Comparison of ENCODE assay signal across 1 cellular context in genomic region chr19:54115071-54116063, GRCh38.
A peak's percentile ranks its signal among the peaks of the same experiment; 100 is the strongest.
TF ChIP-seq lines count a peak whose summit lies in the region.

PRPF31 (plus strand) TSS chr19:54115754; CDS start chr19:54118279, 2,525 bp downstream.
A gene with protein sequence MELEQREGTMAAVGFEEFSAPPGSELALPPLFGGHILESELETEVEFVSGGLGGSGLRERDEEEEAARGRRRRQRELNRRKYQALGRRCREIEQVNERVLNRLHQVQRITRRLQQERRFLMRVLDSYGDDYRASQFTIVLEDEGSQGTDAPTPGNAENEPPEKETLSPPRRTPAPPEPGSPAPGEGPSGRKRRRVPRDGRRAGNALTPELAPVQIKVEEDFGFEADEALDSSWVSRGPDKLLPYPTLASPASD (minus strand): TSS chr19:54115657. CDS start chr19:54115269, 388 bp downstream.

TF ChIP-seq in H1, 55 proteins besides CTCF, POLR2A, EP300 and RAD21 (continued from another document):
- TF ChIP-seq E2F6 (IDR thresholded peaks at IDR 0.05) (no peak; the same call in 1 of the 2 replicates), TAF7 (optimal IDR thresholded peaks at IDR 0.05; ENCODE audit: borderline replicate concordance, low read depth, low read length) (peak; percentile 84), JUN (IDR thresholded peaks at IDR 0.05; ENCODE audit: low read depth, low read length) (no peak), PHF8 (conservative IDR thresholded peaks at IDR 0.05; ENCODE audit: low read depth, low read length) (peak; percentile 73), TAF1 (IDR thresholded peaks at IDR 0.05; ENCODE audit: low read depth, low read length) (peak; percentile 96), POLR2AphosphoS5 (IDR thresholded peaks at IDR 0.05; ENCODE audit: low read depth, low read length) (peak; percentile 95), ATF2 (IDR thresholded peaks at IDR 0.05; ENCODE audit: low read length) (no peak), BRCA1 (IDR thresholded peaks at IDR 0.05; ENCODE audit: low read depth, low read length) (no peak), KDM4A (IDR thresholded peaks at IDR 0.05; ENCODE audit: low read depth, low read length, severe bottlenecking) (peak; percentile 100), CEBPB (IDR thresholded peaks at IDR 0.05; ENCODE audit: low read depth, low read length) (no peak), RBBP5 (IDR thresholded peaks at IDR 0.05; ENCODE audit: borderline replicate concordance, low read depth, low read length) (peak; percentile 73), HDAC2 (IDR thresholded peaks at IDR 0.05; ENCODE audit: borderline replicate concordance in 1 of 2, low read depth in 2 of 2, low read length in 2 of 2) (peak; percentile 67 to 68; a peak in 1 of 4 replicates), SP2 (IDR thresholded peaks at IDR 0.05; ENCODE audit: low read length) (no peak), CREB1 (IDR thresholded peaks at IDR 0.05) (peak; percentile 99), USF2 (IDR thresholded peaks at IDR 0.05; ENCODE audit: low read length) (no peak), BCL11A (IDR thresholded peaks at IDR 0.05; ENCODE audit: low read depth in 2 of 2, low read length in 2 of 2) (no peak), TBP (IDR thresholded peaks at IDR 0.05; ENCODE audit: low read depth, low read length) (peak; percentile 94), RFX5 (IDR thresholded peaks at IDR 0.05; ENCODE audit: borderline replicate concordance, low read depth, low read length) (no peak), TEAD4 (IDR thresholded peaks at IDR 0.05; ENCODE audit: low read depth, low read length) (peak; percentile 7; the same call in 1 of the 2 replicates), GABPA (IDR thresholded peaks at IDR 0.05; ENCODE audit: borderline replicate concordance, insufficient read depth, low read length) (no peak), GTF2F1 (IDR thresholded peaks at IDR 0.05; ENCODE audit: borderline replicate concordance, low read depth, low read length) (no peak; the same call in 1 of the 2 replicates), SIX5 (IDR thresholded peaks at IDR 0.05; ENCODE audit: low read depth, low read length) (peak; percentile 96), RXRA (IDR thresholded peaks at IDR 0.05; ENCODE audit: insufficient read depth, low read depth, low read length) (no peak), CBX8 (IDR thresholded peaks at IDR 0.05; ENCODE audit: borderline replicate concordance, low read depth, low read length) (no peak), SP4 (IDR thresholded peaks at IDR 0.05; ENCODE audit: low read length) (peak; percentile 65; the same call in 1 of the 2 replicates), CTBP2 (IDR thresholded peaks at IDR 0.05; ENCODE audit: borderline replicate concordance, insufficient read depth, insufficient read length, low read length) (no peak), TCF12 (IDR thresholded peaks at IDR 0.05; ENCODE audit: low read depth, low read length) (0 out of 2 replicates have a peak, but pooled peaks have one; percentile 53), JUND (IDR thresholded peaks at IDR 0.05; ENCODE audit: low read length) (no peak), SIN3A (conservative IDR thresholded peaks at IDR 0.05 in 1 of 2, IDR thresholded peaks at IDR 0.05 in 1 of 2; ENCODE audit: low read depth in 1 of 2, low read length in 2 of 2) (peak; percentile 91 to 95; a peak in 3 of 4 replicates), RNF2 (IDR thresholded peaks at IDR 0.05; ENCODE audit: borderline replicate concordance, low read depth, low read length, missing control alignments, poor library complexity, severe bottlenecking) (no peak), ZNF274 (IDR thresholded peaks at IDR 0.05; ENCODE audit: borderline replicate concordance, extremely low read depth, low read length) (no peak), CHD2 (IDR thresholded peaks at IDR 0.05; ENCODE audit: low read length) (peak; percentile 61), SIRT6 (IDR thresholded peaks at IDR 0.05; ENCODE audit: low read length) (no peak), SRF (IDR thresholded peaks at IDR 0.05; ENCODE audit: low read depth, low read length) (peak; percentile 90), POU5F1 (IDR thresholded peaks at IDR 0.05; ENCODE audit: low read depth, low read length) (no peak), MAX (IDR thresholded peaks at IDR 0.05) (peak; percentile 74), EZH2 (IDR thresholded peaks at IDR 0.05; ENCODE audit: low read depth, low read length, severe bottlenecking) (no peak), SUZ12 (IDR thresholded peaks at IDR 0.05; ENCODE audit: low read length) (no peak), SAP30 (IDR thresholded peaks at IDR 0.05; ENCODE audit: insufficient read depth, insufficient replicate concordance, low read length) (no peak), CHD1 (IDR thresholded peaks at IDR 0.05; ENCODE audit: low read depth, low read length) (no peak), KDM5A (IDR thresholded peaks at IDR 0.05; ENCODE audit: low read length) (peak; percentile 99), NANOG (IDR thresholded peaks at IDR 0.05; ENCODE audit: insufficient read depth, low read depth, low read length, poor library complexity, severe bottlenecking) (peak; percentile 42), CBX5 (IDR thresholded peaks at IDR 0.05; ENCODE audit: low read depth, low read length) (no peak), NRF1 (IDR thresholded peaks at IDR 0.05; ENCODE audit: low read depth, low read length) (no peak), BACH1 (IDR thresholded peaks at IDR 0.05; ENCODE audit: low read length) (no peak), FOSL1 (IDR thresholded peaks at IDR 0.05; ENCODE audit: insufficient read depth, low read depth, low read length) (no peak), KDM1A (IDR thresholded peaks at IDR 0.05; ENCODE audit: borderline replicate concordance, low read length) (no peak)
- TF ChIP-seq, protein P1, sequence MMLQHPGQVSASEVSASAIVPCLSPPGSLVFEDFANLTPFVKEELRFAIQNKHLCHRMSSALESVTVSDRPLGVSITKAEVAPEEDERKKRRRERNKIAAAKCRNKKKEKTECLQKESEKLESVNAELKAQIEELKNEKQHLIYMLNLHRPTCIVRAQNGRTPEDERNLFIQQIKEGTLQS (IDR thresholded peaks at IDR 0.05; ENCODE audit: insufficient read depth, low read depth, low read length), result peak; percentile 97
- TF ChIP-seq, protein P2, sequence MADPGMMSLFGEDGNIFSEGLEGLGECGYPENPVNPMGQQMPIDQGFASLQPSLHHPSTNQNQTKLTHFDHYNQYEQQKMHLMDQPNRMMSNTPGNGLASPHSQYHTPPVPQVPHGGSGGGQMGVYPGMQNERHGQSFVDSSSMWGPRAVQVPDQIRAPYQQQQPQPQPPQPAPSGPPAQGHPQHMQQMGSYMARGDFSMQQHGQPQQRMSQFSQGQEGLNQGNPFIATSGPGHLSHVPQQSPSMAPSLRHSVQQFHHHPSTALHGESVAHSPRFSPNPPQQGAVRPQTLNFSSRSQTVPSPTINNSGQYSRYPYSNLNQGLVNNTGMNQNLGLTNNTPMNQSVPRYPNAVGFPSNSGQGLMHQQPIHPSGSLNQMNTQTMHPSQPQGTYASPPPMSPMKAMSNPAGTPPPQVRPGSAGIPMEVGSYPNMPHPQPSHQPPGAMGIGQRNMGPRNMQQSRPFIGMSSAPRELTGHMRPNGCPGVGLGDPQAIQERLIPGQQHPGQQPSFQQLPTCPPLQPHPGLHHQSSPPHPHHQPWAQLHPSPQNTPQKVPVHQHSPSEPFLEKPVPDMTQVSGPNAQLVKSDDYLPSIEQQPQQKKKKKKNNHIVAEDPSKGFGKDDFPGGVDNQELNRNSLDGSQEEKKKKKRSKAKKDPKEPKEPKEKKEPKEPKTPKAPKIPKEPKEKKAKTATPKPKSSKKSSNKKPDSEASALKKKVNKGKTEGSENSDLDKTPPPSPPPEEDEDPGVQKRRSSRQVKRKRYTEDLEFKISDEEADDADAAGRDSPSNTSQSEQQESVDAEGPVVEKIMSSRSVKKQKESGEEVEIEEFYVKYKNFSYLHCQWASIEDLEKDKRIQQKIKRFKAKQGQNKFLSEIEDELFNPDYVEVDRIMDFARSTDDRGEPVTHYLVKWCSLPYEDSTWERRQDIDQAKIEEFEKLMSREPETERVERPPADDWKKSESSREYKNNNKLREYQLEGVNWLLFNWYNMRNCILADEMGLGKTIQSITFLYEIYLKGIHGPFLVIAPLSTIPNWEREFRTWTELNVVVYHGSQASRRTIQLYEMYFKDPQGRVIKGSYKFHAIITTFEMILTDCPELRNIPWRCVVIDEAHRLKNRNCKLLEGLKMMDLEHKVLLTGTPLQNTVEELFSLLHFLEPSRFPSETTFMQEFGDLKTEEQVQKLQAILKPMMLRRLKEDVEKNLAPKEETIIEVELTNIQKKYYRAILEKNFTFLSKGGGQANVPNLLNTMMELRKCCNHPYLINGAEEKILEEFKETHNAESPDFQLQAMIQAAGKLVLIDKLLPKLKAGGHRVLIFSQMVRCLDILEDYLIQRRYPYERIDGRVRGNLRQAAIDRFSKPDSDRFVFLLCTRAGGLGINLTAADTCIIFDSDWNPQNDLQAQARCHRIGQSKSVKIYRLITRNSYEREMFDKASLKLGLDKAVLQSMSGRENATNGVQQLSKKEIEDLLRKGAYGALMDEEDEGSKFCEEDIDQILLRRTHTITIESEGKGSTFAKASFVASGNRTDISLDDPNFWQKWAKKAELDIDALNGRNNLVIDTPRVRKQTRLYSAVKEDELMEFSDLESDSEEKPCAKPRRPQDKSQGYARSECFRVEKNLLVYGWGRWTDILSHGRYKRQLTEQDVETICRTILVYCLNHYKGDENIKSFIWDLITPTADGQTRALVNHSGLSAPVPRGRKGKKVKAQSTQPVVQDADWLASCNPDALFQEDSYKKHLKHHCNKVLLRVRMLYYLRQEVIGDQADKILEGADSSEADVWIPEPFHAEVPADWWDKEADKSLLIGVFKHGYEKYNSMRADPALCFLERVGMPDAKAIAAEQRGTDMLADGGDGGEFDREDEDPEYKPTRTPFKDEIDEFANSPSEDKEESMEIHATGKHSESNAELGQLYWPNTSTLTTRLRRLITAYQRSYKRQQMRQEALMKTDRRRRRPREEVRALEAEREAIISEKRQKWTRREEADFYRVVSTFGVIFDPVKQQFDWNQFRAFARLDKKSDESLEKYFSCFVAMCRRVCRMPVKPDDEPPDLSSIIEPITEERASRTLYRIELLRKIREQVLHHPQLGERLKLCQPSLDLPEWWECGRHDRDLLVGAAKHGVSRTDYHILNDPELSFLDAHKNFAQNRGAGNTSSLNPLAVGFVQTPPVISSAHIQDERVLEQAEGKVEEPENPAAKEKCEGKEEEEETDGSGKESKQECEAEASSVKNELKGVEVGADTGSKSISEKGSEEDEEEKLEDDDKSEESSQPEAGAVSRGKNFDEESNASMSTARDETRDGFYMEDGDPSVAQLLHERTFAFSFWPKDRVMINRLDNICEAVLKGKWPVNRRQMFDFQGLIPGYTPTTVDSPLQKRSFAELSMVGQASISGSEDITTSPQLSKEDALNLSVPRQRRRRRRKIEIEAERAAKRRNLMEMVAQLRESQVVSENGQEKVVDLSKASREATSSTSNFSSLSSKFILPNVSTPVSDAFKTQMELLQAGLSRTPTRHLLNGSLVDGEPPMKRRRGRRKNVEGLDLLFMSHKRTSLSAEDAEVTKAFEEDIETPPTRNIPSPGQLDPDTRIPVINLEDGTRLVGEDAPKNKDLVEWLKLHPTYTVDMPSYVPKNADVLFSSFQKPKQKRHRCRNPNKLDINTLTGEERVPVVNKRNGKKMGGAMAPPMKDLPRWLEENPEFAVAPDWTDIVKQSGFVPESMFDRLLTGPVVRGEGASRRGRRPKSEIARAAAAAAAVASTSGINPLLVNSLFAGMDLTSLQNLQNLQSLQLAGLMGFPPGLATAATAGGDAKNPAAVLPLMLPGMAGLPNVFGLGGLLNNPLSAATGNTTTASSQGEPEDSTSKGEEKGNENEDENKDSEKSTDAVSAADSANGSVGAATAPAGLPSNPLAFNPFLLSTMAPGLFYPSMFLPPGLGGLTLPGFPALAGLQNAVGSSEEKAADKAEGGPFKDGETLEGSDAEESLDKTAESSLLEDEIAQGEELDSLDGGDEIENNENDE (IDR thresholded peaks at IDR 0.05; ENCODE audit: insufficient replicate concordance, low read length), result no peak
TF ChIP-seq in H1: peak in this region for 23.
